In genomic region chr20:47663354-47664067, GRCh38 we compare ENCODE assay signal across 8 cellular contexts.
DNase-seq lines count a peak whose midpoint lies in the region; ATAC-seq and TF ChIP-seq lines count a peak whose summit lies in the region.

No MANE protein-coding gene starts in this region.

- H3K27ac Mint-ChIP-seq in endothelial cell (ENCODE audit: unreplicated experiment), result no peak overlapping the region

- peak; percentile 96 for TF ChIP-seq CTCF in endothelial cell (IDR thresholded peaks at IDR 0.05; ENCODE audit: unreplicated experiment)

- ATAC-seq in HG03196 (IDR thresholded peaks at IDR 0.05; ENCODE audit: unreplicated experiment) (peak; percentile 44), GM18867 (IDR thresholded peaks at IDR 0.05; ENCODE audit: unreplicated experiment) (no peak)

- DNase-seq in COLO829 (ENCODE audit: low spot score), result peak; percentile 96
- DNase-seq in NOMO-1 treated with dmso at 0.1 percent for 144 hours (lab: John Stamatoyannopoulos, UW; ENCODE audit: unreplicated experiment), result peak; percentile 47
- peak; percentile 28 to 66 (median 61) for DNase-seq in activated CD8-positive, alpha-beta memory T cell treated with anti-CD3 and anti-CD28 coated beads for 48 hours (ENCODE audit: low read depth in 2 of 3, low spot score in 2 of 3)
- peak; percentile 92 for DNase-seq in endothelial cell (ENCODE audit: low spot score)
- DNase-seq in middle frontal gyrus (ENCODE audit: extremely low spot score, low spot score), result peak; percentile 36
- DNase-seq in stimulated activated CD8-positive, alpha-beta memory T cell treated with anti-CD3 and anti-CD28 coated beads, Interleukin-4, amount 100 ng/mL, for 4 hours (ENCODE audit: low read depth in 2 of 2, low spot score in 1 of 2), result peak; percentile 29 to 41

- no peaks in the 10 kb centered on the region for H3K9me3 Mint-ChIP-seq in endothelial cell (ENCODE audit: unreplicated experiment)

- H3K36me3 Mint-ChIP-seq in endothelial cell (ENCODE audit: low read depth, unreplicated experiment), result peaks cover 36% of the 10 kb centered on the region

- H3K4me3 Mint-ChIP-seq in endothelial cell (ENCODE audit: unreplicated experiment), result no peak overlapping the region

- peaks cover 22% of the 10 kb centered on the region for H3K27me3 Mint-ChIP-seq in endothelial cell (ENCODE audit: unreplicated experiment)

- H3K4me1 Mint-ChIP-seq in endothelial cell (ENCODE audit: unreplicated experiment), result peaks cover 21% of the 10 kb centered on the region

Comparison
In these comparisons a context has a peak if more than half of its experiments do, and no peak if none do; other contexts are left out.
1. DNase-seq: peak in every context shown above with its lines; median percentile 96 in COLO829; 92 in endothelial cell; 61 in activated CD8-positive, alpha-beta memory T cell treated with anti-CD3 and anti-CD28 coated beads for 48 hours; 47 in NOMO-1 treated with dmso at 0.1 percent for 144 hours; 36 in middle frontal gyrus; 35 in stimulated activated CD8-positive, alpha-beta memory T cell treated with anti-CD3 and anti-CD28 coated beads, Interleukin-4, amount 100 ng/mL, for 4 hours.